Comparison of ENCODE assay signal across 8 cellular contexts in genomic region chr1:109984190-109984455, GRCh38. TPM values are rescaled to one million over a fixed set of nuclear protein-coding genes. Genes with fewer than 3 reads are reported as not detected.
DNase-seq lines count a peak whose midpoint lies in the region; ATAC-seq and TF ChIP-seq lines count a peak whose summit lies in the region.

No MANE protein-coding gene starts in this region.

- H3K27me3 ChIP-seq in iPS-20b (ENCODE audit: insufficient read depth, low read length) (peaks cover 12% of the 10 kb centered on the region; the same call in 1 of the 2 replicates), thoracic aorta (replicated peaks; ENCODE audit: insufficient read depth) (no peaks in the 10 kb centered on the region), foreskin keratinocyte (no peaks in the 10 kb centered on the region)

- no peaks in the 10 kb centered on the region for H3K9me3 Mint-ChIP-seq in activated CD8-positive, alpha-beta T cell treated with anti-CD3 and anti-CD28 coated beads for 36 hours

- DNase-seq in NOMO-1 treated with DMSO at 0.1 percent for 48 hours (lab: John Stamatoyannopoulos, UW; ENCODE audit: unreplicated experiment) (peak; percentile 47), NOMO-1 treated with dmso at 0.1 percent for 144 hours (lab: John Stamatoyannopoulos, UW; ENCODE audit: unreplicated experiment) (no peak), thoracic aorta (ENCODE audit: low spot score) (no peak), foreskin keratinocyte (no peak), AML-193 (lab: John Stamatoyannopoulos, UW) (no peak)
- DNase-seq in activated CD8-positive, alpha-beta T cell treated with anti-CD3 and anti-CD28 coated beads for 36 hours: no peak

- H3K27ac Mint-ChIP-seq in activated CD8-positive, alpha-beta T cell treated with anti-CD3 and anti-CD28 coated beads for 36 hours: no peak overlapping the region

- H3K27me3 Mint-ChIP-seq in activated CD8-positive, alpha-beta T cell treated with anti-CD3 and anti-CD28 coated beads for 36 hours: no peaks in the 10 kb centered on the region

- CTCF ChIA-PET in activated CD8-positive, alpha-beta T cell treated with anti-CD3 and anti-CD28 coated beads for 36 hours (lab: Charles Lee): interaction anchor here (0.6 to 18.3 kb wide), 72 partner anchors 8 to 455 kb away, joined by 3 to 745 read pairs (median 8); partner anchors contain the start of genes AMPD2, GNAI3, GNAT2 and GPR61

- POLR2A ChIA-PET in activated CD8-positive, alpha-beta T cell treated with anti-CD3 and anti-CD28 coated beads for 36 hours (lab: Charles Lee): interaction anchor here (0.5 to 5.6 kb wide), 20 partner anchors 10 to 438 kb away, joined by 3 to 45 read pairs (median 6); partner anchors contain the start of gene STRIP1

- H3K9ac ChIP-seq in iPS-20b (ENCODE audit: low read depth, low read length): peak overlapping the region; percentile 57; the same call in 1 of the 2 replicates

- intact Hi-C loops in activated CD8-positive, alpha-beta T cell treated with anti-CD3 and anti-CD28 coated beads for 36 hours (cut with micrococcal nuclease): loop anchor here (1.0 to 5.0 kb wide), 2 partner anchors 208 to 342 kb away; no protein-coding TSS in a partner anchor

- H3K4me1 ChIP-seq in iPS-20b (ENCODE audit: insufficient read depth, low read length): peaks cover 21% of the 10 kb centered on the region
- peaks cover 23 to 60% of the 10 kb centered on the region in 2 donors for H3K4me1 ChIP-seq in thoracic aorta (ENCODE audit: control insufficient read depth in 1 of 2, low read depth in 2 of 2)
- peaks cover 10% of the 10 kb centered on the region for H3K4me1 ChIP-seq in foreskin keratinocyte

- H3K4me1 Mint-ChIP-seq in activated CD8-positive, alpha-beta T cell treated with anti-CD3 and anti-CD28 coated beads for 36 hours (ENCODE audit: low read depth): peaks cover 33% of the 10 kb centered on the region

- peaks cover 15% of the 10 kb centered on the region for H3K36me3 Mint-ChIP-seq in activated CD8-positive, alpha-beta T cell treated with anti-CD3 and anti-CD28 coated beads for 36 hours (ENCODE audit: low read depth)

- H3K4me3 ChIP-seq in iPS-20b (ENCODE audit: low read length) (peak overlapping the region; percentile 93; the same call in 1 of the 2 replicates), thoracic aorta (peak overlapping the region; percentile 90)

- peak overlapping the region; percentile 98 for H3K4me3 Mint-ChIP-seq in activated CD8-positive, alpha-beta T cell treated with anti-CD3 and anti-CD28 coated beads for 36 hours

- peak; percentile 2 for ATAC-seq in activated CD8-positive, alpha-beta T cell treated with anti-CD3 and anti-CD28 coated beads for 36 hours
- ATAC-seq in thoracic aorta (ENCODE audit: insufficient number of reproducible peaks, low FRiP score, low read depth) (peak; percentile 10), foreskin keratinocyte (no peak), GM18498 (IDR thresholded peaks at IDR 0.05; ENCODE audit: unreplicated experiment) (no peak)

- H3K9me3 ChIP-seq in iPS-20b (ENCODE audit: insufficient read depth, low read depth, low read length) (no peaks in the 10 kb centered on the region), thoracic aorta (no peaks in the 10 kb centered on the region)

- H3K36me3 ChIP-seq in iPS-20b (ENCODE audit: insufficient read depth, low read depth, low read length) (peaks cover 10% of the 10 kb centered on the region), thoracic aorta (no peaks in the 10 kb centered on the region)

- TF ChIP-seq CTCF in activated CD8-positive, alpha-beta T cell treated with anti-CD3 and anti-CD28 coated beads for 36 hours (IDR thresholded peaks at IDR 0.05): no peak
- no peak for TF ChIP-seq CTCF in thoracic aorta (IDR thresholded peaks at IDR 0.05)
- no peak for TF ChIP-seq CTCF in foreskin keratinocyte (conservative IDR thresholded peaks at IDR 0.05)

- H3K27ac ChIP-seq in iPS-20b (ENCODE audit: low read length) (no peak overlapping the region), thoracic aorta (peak overlapping the region; percentile 96 to 97), foreskin keratinocyte (no peak overlapping the region)

RNA-seq across cellular contexts. Expression of gene AHCYL1, which starts 0.4 kb away (rescaled TPM):
- total RNA-seq in activated CD8-positive, alpha-beta T cell treated with anti-CD3 and anti-CD28 coated beads for 36 hours: 10 to 100 TPM; 77.8 to 79.1 TPM
- 10 to 100 TPM; 37.4 to 69.3 TPM for total RNA-seq in thoracic aorta
- total RNA-seq in foreskin keratinocyte: 42.6 and 45.5 TPM in 2 replicates
- polyA plus RNA-seq in foreskin keratinocyte: 22.1 and 25.2 TPM in 2 replicates

RNA-seq across cellular contexts. Expression of gene STRIP1, which starts 50.3 kb away (rescaled TPM):
- 10 to 100 TPM; 24.6 to 24.8 TPM for total RNA-seq in activated CD8-positive, alpha-beta T cell treated with anti-CD3 and anti-CD28 coated beads for 36 hours
- total RNA-seq in thoracic aorta (10 to 100 TPM; 38.4 to 61.6 TPM), foreskin keratinocyte (28.4 and 29.3 TPM in 2 replicates)
- 11.8 and 12.9 TPM in 2 replicates for polyA plus RNA-seq in foreskin keratinocyte

Comparison
In these comparisons a context has a peak if more than half of its experiments do, and no peak if none do; other contexts are left out.
1. ATAC-seq: peak in activated CD8-positive, alpha-beta T cell treated with anti-CD3 and anti-CD28 coated beads for 36 hours (single experiment) and thoracic aorta (single experiment); none in foreskin keratinocyte (single experiment) and GM18498 (single experiment).
2. H3K27ac ChIP-seq: peak in thoracic aorta (2 of 2); none in iPS-20b (single experiment) and foreskin keratinocyte (single experiment).